ENCODE assay signal across 8 cellular contexts in genomic region chr5:154937718-154938466, GRCh38. TPM values are rescaled to one million over a fixed set of nuclear protein-coding genes. Genes with fewer than 3 reads are reported as not detected.
DNase-seq lines count a peak whose midpoint lies in the region; FAIRE-seq and TF ChIP-seq lines count a peak whose summit lies in the region.

Gene GEMIN5 (minus strand): TSS chr5:154938211. CDS start chr5:154938133, 78 bp downstream.

- peak within 1 kb of the TSS; percentile 91 for H2AFZ ChIP-seq in neuronal stem cell (ENCODE audit: low read length)

- no peak for FAIRE-seq in frontal cortex (lab: Jason Lieb, UNC)

- H3K23ac ChIP-seq in neuronal stem cell (ENCODE audit: low read depth, low read length, poor library complexity), result peak within 1 kb of the TSS; percentile 85

- H3K36me3 ChIP-seq in ES-I3 (ENCODE audit: insufficient read depth, low read length), result peaks cover 11% of the 10 kb centered on the region
- H3K36me3 ChIP-seq in SJSA1, result peaks cover 28% of the 10 kb centered on the region
- H3K36me3 ChIP-seq in neuronal stem cell (replicated peaks in 1 of 2; ENCODE audit: control insufficient read depth in 2 of 2, insufficient read depth in 2 of 2, low read length in 2 of 2), result peaks cover 7 to 27% of the 10 kb centered on the region in 2 donors

- no peak within 1 kb of the TSS for H2BK12ac ChIP-seq in neuronal stem cell (ENCODE audit: low read length)

- no peak within 1 kb of the TSS for H3K27ac ChIP-seq in SJSA1
- no peak within 1 kb of the TSS for H3K27ac ChIP-seq in neuronal stem cell (replicated peaks; ENCODE audit: low read length)

- DNase-seq in H4 (ENCODE audit: low spot score), result peak; percentile 77
- DNase-seq in LoVo (ENCODE audit: low spot score), result peak; percentile 93
- DNase-seq in SJSA1 (ENCODE audit: low read depth in 1 of 2, low spot score in 2 of 2), result peak; percentile 88 to 89
- peak; percentile 35 to 77 (median 64) for DNase-seq in activated naive CD4-positive, alpha-beta T cell (lab: John Stamatoyannopoulos, UW)
- peak; percentile 88 to 92 for DNase-seq in frontal cortex (ENCODE audit: low spot score in 2 of 2)
- DNase-seq in neuronal stem cell (ENCODE audit: low spot score), result peak; percentile 58

- no peak for TF ChIP-seq CTCF in subcutaneous adipose tissue (IDR thresholded peaks at IDR 0.05; ENCODE audit: low read depth)

- peak within 1 kb of the TSS; percentile 14 for H4K91ac ChIP-seq in neuronal stem cell (ENCODE audit: low read depth, low read length, poor library complexity)

- peak within 1 kb of the TSS; percentile 66 for H2AK5ac ChIP-seq in neuronal stem cell (ENCODE audit: low read depth, low read length)

- peak within 1 kb of the TSS; percentile 47 for H3K14ac ChIP-seq in neuronal stem cell (ENCODE audit: low read length)

- no peak within 1 kb of the TSS for H2BK5ac ChIP-seq in neuronal stem cell (ENCODE audit: low read length)

- peak within 1 kb of the TSS; percentile 85 for H3K4me3 ChIP-seq in SJSA1
- H3K4me3 ChIP-seq in neuronal stem cell (ENCODE audit: low read length in 2 of 2), result peak within 1 kb of the TSS; percentile 77 to 89

- peak within 1 kb of the TSS; percentile 92 for H4K8ac ChIP-seq in neuronal stem cell (ENCODE audit: low read depth, low read length)

- H3K4me1 ChIP-seq in ES-I3 (ENCODE audit: insufficient read depth, low read length) (peaks cover 3% of the 10 kb centered on the region), SJSA1 (replicated peaks) (peaks cover 25% of the 10 kb centered on the region), neuronal stem cell (ENCODE audit: control insufficient read depth in 2 of 2, insufficient read depth in 1 of 2, low read depth in 1 of 2, low read length in 2 of 2) (peaks cover 6 to 14% of the 10 kb centered on the region in 2 donors)

- H2BK120ac ChIP-seq in neuronal stem cell (ENCODE audit: low read depth, low read length), result no peak within 1 kb of the TSS

- H3K18ac ChIP-seq in neuronal stem cell (ENCODE audit: low read length), result peak within 1 kb of the TSS; percentile 93

- no CpG with 5 or more reads among the region's 61 CpGs for WGBS in neuronal stem cell (ENCODE audit: extremely low coverage in 2 of 2, insufficient read length in 2 of 2, insufficient replicate concordance in 1 of 2), 2 donors

- H3K9me3 ChIP-seq in ES-I3 (ENCODE audit: control insufficient read depth, insufficient read depth, low read length) (no peaks in the 10 kb centered on the region), SJSA1 (replicated peaks) (no peaks in the 10 kb centered on the region), neuronal stem cell (replicated peaks in 1 of 2; ENCODE audit: control insufficient read depth in 2 of 2, insufficient read depth in 1 of 2, low read depth in 1 of 2, low read length in 2 of 2) (no peaks in the 10 kb centered on the region)

- peaks cover 4% of the 10 kb centered on the region for H3K79me1 ChIP-seq in neuronal stem cell (ENCODE audit: low read depth, low read length)

- peak within 1 kb of the TSS; percentile 63 for H3K4me2 ChIP-seq in neuronal stem cell (ENCODE audit: insufficient read depth, low read length, poor library complexity, severe bottlenecking)

- H3K27me3 ChIP-seq in SJSA1 (replicated peaks) (no peaks in the 10 kb centered on the region), neuronal stem cell (ENCODE audit: control insufficient read depth in 3 of 3, insufficient read depth in 3 of 3, low read depth in 1 of 3, low read length in 3 of 3) (no peaks in the 10 kb centered on the region)

- H3K9ac ChIP-seq in ES-I3 (ENCODE audit: low read depth, low read length) (peak within 1 kb of the TSS; percentile 59), neuronal stem cell (ENCODE audit: low read depth, low read length, poor library complexity) (peak within 1 kb of the TSS; percentile 87)

- H3K4ac ChIP-seq in neuronal stem cell (ENCODE audit: low read length), result peak within 1 kb of the TSS; percentile 13

- peak within 1 kb of the TSS; percentile 16 for H2BK15ac ChIP-seq in neuronal stem cell (ENCODE audit: low read length)

RNA-seq across cellular contexts. Expression of gene GEMIN5, which starts in this region (rescaled TPM):
- total RNA-seq in H4 (2014; rRNA removed; shearing (Covaris generic)), result 9.7 and 12.6 TPM in 2 replicates
- 26.7 and 33.0 TPM in 2 replicates for total RNA-seq in SJSA1 (2014; rRNA removed; shearing (Covaris generic))
- total RNA-seq in frontal cortex, result 18.8 TPM
- 7.9 TPM for polyA plus RNA-seq in neuronal stem cell (2013, experiment 1 of 2)
- 8.3 TPM for polyA plus RNA-seq in neuronal stem cell (2013, experiment 2 of 2)
- 10 to 100 TPM; 19.4 to 27.7 (median 22.9) TPM for total RNA-seq in subcutaneous adipose tissue
